Comparison of ENCODE assay signal across 8 cellular contexts in the genomic region with DNA sequence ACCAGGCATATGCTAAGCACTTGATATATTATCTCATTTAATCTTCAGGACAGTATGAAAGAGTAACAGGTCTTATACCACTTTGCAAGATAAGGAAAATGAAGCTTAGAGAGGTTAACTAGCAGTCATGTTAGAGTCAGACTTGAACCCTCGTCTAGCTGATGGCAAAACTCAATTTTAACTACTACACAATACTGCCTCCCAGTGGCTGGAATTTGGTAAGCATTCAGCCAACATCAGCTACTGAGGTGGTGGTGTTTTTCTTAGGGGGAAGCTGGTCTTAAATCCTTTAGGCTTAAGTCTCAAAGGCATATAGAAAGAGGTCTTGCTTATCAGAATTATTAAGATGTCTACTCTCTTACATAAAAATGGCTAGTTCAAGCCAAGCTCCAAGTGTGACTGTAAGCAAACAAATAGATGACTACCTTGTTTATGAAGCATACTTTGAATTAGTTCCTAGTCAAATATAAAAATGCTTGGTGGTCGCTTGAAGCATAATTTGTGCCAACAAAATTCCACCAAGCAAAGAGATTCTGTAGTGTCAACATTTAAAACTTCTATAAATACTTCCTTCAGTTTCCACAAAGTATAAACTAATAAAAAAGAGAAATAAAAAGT.
DNase-seq lines count a peak whose midpoint lies in the region; ATAC-seq and TF ChIP-seq lines count a peak whose summit lies in the region.

No MANE protein-coding gene starts in this region.

- H3K4me3 ChIP-seq in SK-N-SH (ENCODE audit: low read depth in 2 of 2, low read length in 1 of 2) (no peak overlapping the region; a peak in 1 of 4 replicates), gastrocnemius medialis (no peak overlapping the region)

- no peaks in the 10 kb centered on the region for H3K36me3 ChIP-seq in SK-N-SH (replicated peaks in 1 of 2; ENCODE audit: control insufficient read depth in 1 of 2, insufficient read depth in 2 of 2, low read length in 1 of 2)
- H3K36me3 ChIP-seq in gastrocnemius medialis: no peaks in the 10 kb centered on the region

- H3F3A ChIP-seq in SK-N-SH (replicated peaks; ENCODE audit: insufficient read depth): no peaks in the 10 kb centered on the region

- POLR2A ChIA-PET in SK-N-SH (lab: Yijun Ruan, JAX): no interaction called here

- H3K9me3 ChIP-seq in SK-N-SH (no peaks in the 10 kb centered on the region), gastrocnemius medialis (no peaks in the 10 kb centered on the region)

- H3K4me1 ChIP-seq in SK-N-SH (ENCODE audit: control insufficient read depth in 1 of 2, insufficient read depth in 2 of 2, low read depth in 1 of 2, low read length in 1 of 2) (no peaks in the 10 kb centered on the region; a peak in 2 of 4 replicates), gastrocnemius medialis (no peaks in the 10 kb centered on the region)

- DNase-seq in CMK (ENCODE audit: low read depth) (peak; percentile 1), SK-N-SH (peak; percentile 14), globus pallidus (ENCODE audit: low spot score) (peak; percentile 53), gastrocnemius medialis (no peak), NCI-H2171 (lab: John Stamatoyannopoulos, UW) (no peak)
- no peak for DNase-seq in activated CD8-positive, alpha-beta memory T cell treated with anti-CD3 and anti-CD28 coated beads, Interleukin-2, amount 50 U/mL, for 48 hours

- H3K4me2 ChIP-seq in SK-N-SH: no peak overlapping the region

- no peaks in the 10 kb centered on the region for H3K9me2 ChIP-seq in SK-N-SH

- no peak overlapping the region for H3K9ac ChIP-seq in SK-N-SH

- no peak overlapping the region for H2AFZ ChIP-seq in SK-N-SH (ENCODE audit: low read depth)

- TF ChIP-seq CTCF in SK-N-SH (IDR thresholded peaks at IDR 0.05): peak; percentile 79
- TF ChIP-seq CTCF in gastrocnemius medialis (IDR thresholded peaks at IDR 0.05 in 4 of 5, conservative IDR thresholded peaks at IDR 0.05 in 1 of 5): peak; percentile 4 to 52 (median 35)

- no peaks in the 10 kb centered on the region for H4K20me1 ChIP-seq in SK-N-SH (ENCODE audit: insufficient read depth)

- H3K27ac ChIP-seq in SK-N-SH (ENCODE audit: low read depth in 2 of 2, low read length in 1 of 2) (no peak overlapping the region), gastrocnemius medialis (no peak overlapping the region)

- ATAC-seq in GM18907 (IDR thresholded peaks at IDR 0.05; ENCODE audit: unreplicated experiment): peak; percentile 71
- ATAC-seq in HG03565 (IDR thresholded peaks at IDR 0.05; ENCODE audit: unreplicated experiment): peak; percentile 68
- ATAC-seq in gastrocnemius medialis: no peak

- TF ChIP-seq RAD21 in SK-N-SH (IDR thresholded peaks at IDR 0.05; ENCODE audit: low read length): peak; percentile 71

- 36% methylated on average over 2 of the region's 2 CpGs for WGBS in SK-N-SH (ENCODE audit: low lambda C conversion rate)

- TF ChIP-seq EP300 in SK-N-SH (IDR thresholded peaks at IDR 0.05; ENCODE audit: borderline replicate concordance in 1 of 2, low read depth in 1 of 2, low read length in 1 of 2): no peak

- no peaks in the 10 kb centered on the region for H3K27me3 ChIP-seq in SK-N-SH (ENCODE audit: insufficient read depth)
- H3K27me3 ChIP-seq in gastrocnemius medialis: no peaks in the 10 kb centered on the region

- no peak for TF ChIP-seq POLR2A in gastrocnemius medialis (IDR thresholded peaks at IDR 0.05)

- CTCF ChIA-PET in SK-N-SH (lab: Yijun Ruan, JAX): interaction anchor here (0.6 to 1.7 kb wide), 12 partner anchors 8 to 892 kb away, joined by 3 to 5 read pairs (median 4); no protein-coding TSS in a partner anchor

- in situ Hi-C loops in gastrocnemius medialis (cut with MboI; ENCODE audit: low sequenced_read_pairs in 4 of 4): loop anchor here in 2 of 4 donors (25.0 kb wide), 1 partner anchor 724 kb away; no protein-coding TSS in a partner anchor

- no peaks in the 10 kb centered on the region for H3K79me2 ChIP-seq in SK-N-SH (ENCODE audit: insufficient read depth)

- intact Hi-C loops in gastrocnemius medialis (cut with DNase I; ENCODE audit: low total_unique reads): loop anchor here (5.0 kb wide), 1 partner anchor 719 kb away; no protein-coding TSS in a partner anchor

TF ChIP-seq in SK-N-SH, 30 proteins besides CTCF, POLR2A, EP300 and RAD21:
- TF ChIP-seq TEAD4 (IDR thresholded peaks at IDR 0.05; ENCODE audit: borderline replicate concordance, insufficient read depth): 0 out of 2 replicates have a peak, but pooled peaks have one; percentile 49
- no peak for TF ChIP-seq EZH2phosphoT487 (IDR thresholded peaks at IDR 0.05; ENCODE audit: borderline replicate concordance, low read depth)
- peak; percentile 57 for TF ChIP-seq SMC3 (IDR thresholded peaks at IDR 0.05; ENCODE audit: low read depth, low read length)

Comparison
In these comparisons a context has a peak if more than half of its experiments do, and no peak if none do; other contexts are left out.
1. DNase-seq: peak in CMK (single experiment), SK-N-SH (single experiment) and globus pallidus (single experiment); none in gastrocnemius medialis (0 of 2), NCI-H2171 (single experiment) and activated CD8-positive, alpha-beta memory T cell treated with anti-CD3 and anti-CD28 coated beads, Interleukin-2, amount 50 U/mL, for 48 hours (single experiment).
2. ATAC-seq: peak in GM18907 (single experiment) and HG03565 (single experiment); none in gastrocnemius medialis (0 of 2).